Comparison of ENCODE assay signal across 8 cellular contexts in genomic region chr17:44220211-44221071, GRCh38.
DNase-seq lines count a peak whose midpoint lies in the region; ATAC-seq lines count a peak whose summit lies in the region.

No MANE protein-coding gene starts in this region.

- peaks cover 6% of the 10 kb centered on the region for H3K36me3 Mint-ChIP-seq in memory B cell
- peaks cover 23% of the 10 kb centered on the region for H3K36me3 Mint-ChIP-seq in stimulated activated naive CD8-positive, alpha-beta T cell treated with anti-CD3 and anti-CD28 coated beads, Interleukin-15, Interleukin-2, amounts not matched to agents 100 ng/mL and 50 ng/mL, for 24 hours (ENCODE audit: low read depth)

- H3K4me3 Mint-ChIP-seq in memory B cell = peak overlapping the region; percentile 93
- H3K4me3 Mint-ChIP-seq in stimulated activated naive CD8-positive, alpha-beta T cell treated with anti-CD3 and anti-CD28 coated beads, Interleukin-15, Interleukin-2, amounts not matched to agents 100 ng/mL and 50 ng/mL, for 24 hours = peak overlapping the region; percentile 91

- DNase-seq in NK-92 treated with Interleukin-12 subunit alpha and Interleukin-12 subunit beta, amount 100 ng/mL, for 24 hours (lab: John Stamatoyannopoulos, UW) = peak; percentile 65
- no peak for DNase-seq in NK-92 (lab: John Stamatoyannopoulos, UW; ENCODE audit: unreplicated experiment)
- peak; percentile 1 for DNase-seq in MV-4-11 (lab: John Stamatoyannopoulos, UW)
- peak; percentile 45 for DNase-seq in activated CD4-positive, alpha-beta T cell treated with anti-CD3 and anti-CD28 coated beads, Interleukin-2, amount 50 U/mL, for 1 hour
- peak; percentile 54 for DNase-seq in effector CD4-positive, alpha-beta T cell
- DNase-seq in memory B cell (ENCODE audit: low spot score in 2 of 2) = peak; percentile 51 to 70
- DNase-seq in SKM-1 treated with dmso at 0.1 percent for 144 hours (lab: John Stamatoyannopoulos, UW; ENCODE audit: unreplicated experiment) = no peak

- ATAC-seq in memory B cell (ENCODE audit: low read depth) = peak; percentile 20

- no peaks in the 10 kb centered on the region for H3K27me3 Mint-ChIP-seq in memory B cell
- H3K27me3 Mint-ChIP-seq in stimulated activated naive CD8-positive, alpha-beta T cell treated with anti-CD3 and anti-CD28 coated beads, Interleukin-15, Interleukin-2, amounts not matched to agents 100 ng/mL and 50 ng/mL, for 24 hours = no peaks in the 10 kb centered on the region

- H3K9me3 Mint-ChIP-seq in memory B cell = no peaks in the 10 kb centered on the region
- H3K9me3 Mint-ChIP-seq in stimulated activated naive CD8-positive, alpha-beta T cell treated with anti-CD3 and anti-CD28 coated beads, Interleukin-15, Interleukin-2, amounts not matched to agents 100 ng/mL and 50 ng/mL, for 24 hours = no peaks in the 10 kb centered on the region

- H3K4me1 Mint-ChIP-seq in memory B cell = peaks cover 29% of the 10 kb centered on the region
- H3K4me1 Mint-ChIP-seq in stimulated activated naive CD8-positive, alpha-beta T cell treated with anti-CD3 and anti-CD28 coated beads, Interleukin-15, Interleukin-2, amounts not matched to agents 100 ng/mL and 50 ng/mL, for 24 hours (ENCODE audit: low read depth) = peaks cover 32% of the 10 kb centered on the region

- peak overlapping the region; percentile 95 for H3K27ac Mint-ChIP-seq in memory B cell
- peak overlapping the region; percentile 92 for H3K27ac Mint-ChIP-seq in stimulated activated naive CD8-positive, alpha-beta T cell treated with anti-CD3 and anti-CD28 coated beads, Interleukin-15, Interleukin-2, amounts not matched to agents 100 ng/mL and 50 ng/mL, for 24 hours

Comparison
In these comparisons a context has a peak if more than half of its experiments do, and no peak if none do; other contexts are left out.
1. DNase-seq: peak in NK-92 treated with Interleukin-12 subunit alpha and Interleukin-12 subunit beta, amount 100 ng/mL, for 24 hours (single experiment), MV-4-11 (single experiment), activated CD4-positive, alpha-beta T cell treated with anti-CD3 and anti-CD28 coated beads, Interleukin-2, amount 50 U/mL, for 1 hour (single experiment), effector CD4-positive, alpha-beta T cell (single experiment) and memory B cell (2 of 2); none in NK-92 (single experiment) and SKM-1 treated with dmso at 0.1 percent for 144 hours (single experiment).